ENCODE assay signal across 16 cellular contexts in genomic region chr9:136854113-136854841, GRCh38. TPM values are rescaled to one million over a fixed set of nuclear protein-coding genes. Genes with fewer than 3 reads are reported as not detected.
A peak's percentile ranks its signal among the peaks of the same experiment; 100 is the strongest.
DNase-seq lines count a peak whose midpoint lies in the region; ATAC-seq and TF ChIP-seq lines count a peak whose summit lies in the region.
"Had no signal": no experiment of that assay in that cellular context is flagged by ENCODE, and none has a peak within 500 bp of the region (broad histone marks: within the 10 kb centered on the region; RNA-seq: fewer than 3 reads in every experiment).

No MANE protein-coding gene starts in this region.

- no peak for TF ChIP-seq POLR2A in Peyer's patch (IDR thresholded peaks at IDR 0.05)

- ATAC-seq in left lobe of liver (no peak), lower lobe of right lung (no peak)
- ATAC-seq: GM23338 had no signal

- TF ChIP-seq CTCF in BE2C (IDR thresholded peaks at IDR 0.05; ENCODE audit: low read depth, low read length) = no peak
- TF ChIP-seq CTCF in Peyer's patch (IDR thresholded peaks at IDR 0.05) = no peak
- no peak for TF ChIP-seq CTCF in lower lobe of right lung (IDR thresholded peaks at IDR 0.05)

- DNase-seq in BE2C (peak; percentile 17), Peyer's patch (peak in 2 of 3 donors; percentile 48 to 50), left lobe of liver (ENCODE audit: low spot score) (peak; percentile 49), NCI-H1092 (lab: John Stamatoyannopoulos, UW) (no peak), lower lobe of right lung (no peak)
- DNase-seq in stimulated activated CD4-positive, alpha-beta T cell treated with anti-CD3 and anti-CD28 coated beads, Interleukin-4, amount 100 ng/mL, for 4 hours = no peak
- DNase-seq: amniotic stem cell, hippocampal formation, NCI-H1105 treated with DMSO at 0.1 percent for 48 hours, NCI-H774, thyroid gland had no signal

- H3K27me3 ChIP-seq in BE2C = no peaks in the 10 kb centered on the region
- H3K27me3 ChIP-seq in Peyer's patch = no peaks in the 10 kb centered on the region
- no peaks in the 10 kb centered on the region for H3K27me3 ChIP-seq in lower lobe of right lung (ENCODE audit: low read depth)
- H3K27me3 ChIP-seq: thyroid gland had no signal

- H3K27ac ChIP-seq in Peyer's patch (no peak overlapping the region), lower lobe of right lung (no peak overlapping the region)
- H3K27ac ChIP-seq: HL-60, KMS-11, parathyroid adenoma, thyroid gland had no signal

- H3K4me1 ChIP-seq in BE2C = peaks cover 20% of the 10 kb centered on the region
- peaks cover 7 to 51% (median 16%) of the 10 kb centered on the region in 4 donors for H3K4me1 ChIP-seq in Peyer's patch
- peaks cover 23% of the 10 kb centered on the region for H3K4me1 ChIP-seq in lower lobe of right lung

- H3K36me3 ChIP-seq in BE2C (peaks cover 25% of the 10 kb centered on the region), Peyer's patch (peaks cover 0 to 11% (median 0%) of the 10 kb centered on the region in 3 donors), lower lobe of right lung (peaks cover 16% of the 10 kb centered on the region)

- H3K4me3 ChIP-seq in BE2C (ENCODE audit: low read depth, low read length) (no peak overlapping the region), Peyer's patch (no peak overlapping the region), lower lobe of right lung (no peak overlapping the region)
- H3K4me3 ChIP-seq: GM23338, smooth muscle cell, thyroid gland had no signal

- intact Hi-C loops in lower lobe of right lung (cut with DNase I) = no loop called here

- H3K9me3 ChIP-seq in BE2C (no peaks in the 10 kb centered on the region), Peyer's patch (no peaks in the 10 kb centered on the region), lower lobe of right lung (no peaks in the 10 kb centered on the region)
- H3K9me3 ChIP-seq: thyroid gland had no signal

RNA-seq across cellular contexts. Expression of gene MAMDC4, which starts 2.1 kb away (rescaled TPM):
- polyA plus RNA-seq in BE2C (2012; ENCODE audit: insufficient read depth, insufficient read length, low read depth) = 4.4 TPM
- total RNA-seq in Peyer's patch = 10 to 100 TPM; 30.8 to 50.4 (median 41.4) TPM
- 28.6 TPM for total RNA-seq in left lobe of liver
- total RNA-seq in lower lobe of right lung = 13.5 TPM

RNA-seq across cellular contexts. Expression of gene PHPT1, which starts 5.1 kb away (rescaled TPM):
- polyA plus RNA-seq in BE2C (2012; ENCODE audit: insufficient read depth, insufficient read length, low read depth) = 544 TPM
- total RNA-seq in Peyer's patch (100 to 1,000 TPM in 2 of 4 donors, 10 to 100 TPM in 2; 66.0 to 120 (median 96.5) TPM), left lobe of liver (58.2 TPM), lower lobe of right lung (93.6 TPM)

RNA-seq across cellular contexts. Expression of gene EDF1, which starts 11.8 kb away (rescaled TPM):
- 1,797 TPM for polyA plus RNA-seq in BE2C (2012; ENCODE audit: insufficient read depth, insufficient read length, low read depth)
- total RNA-seq in Peyer's patch (100 to 1,000 TPM; 299 to 676 (median 475) TPM), left lobe of liver (232 TPM), lower lobe of right lung (230 TPM)

RNA-seq across cellular contexts. Expression of gene AJM1, which starts 12.0 kb away (rescaled TPM):
- polyA plus RNA-seq in BE2C (2012; ENCODE audit: insufficient read depth, insufficient read length, low read depth) = 37.9 TPM
- total RNA-seq in Peyer's patch = 10 to 100 TPM in 2 of 4 donors, 1 to 10 TPM in 2; 4.1 to 17.4 (median 9.2) TPM
- 4.1 TPM for total RNA-seq in left lobe of liver
- 3.5 TPM for total RNA-seq in lower lobe of right lung

RNA-seq across cellular contexts. Expression of gene TRAF2, which starts 32.0 kb away (rescaled TPM):
- 26.8 TPM for polyA plus RNA-seq in BE2C (2012; ENCODE audit: insufficient read depth, insufficient read length, low read depth)
- total RNA-seq in Peyer's patch (10 to 100 TPM; 17.5 to 75.1 (median 22.2) TPM), left lobe of liver (7.4 TPM), lower lobe of right lung (16.5 TPM)

Comparison
In these comparisons a context has a peak if more than half of its experiments do, and no peak if none do; other contexts are left out.
1. DNase-seq: peak in BE2C (single experiment), Peyer's patch (2 of 3) and left lobe of liver (single experiment); none in NCI-H1092 (single experiment), stimulated activated CD4-positive, alpha-beta T cell treated with anti-CD3 and anti-CD28 coated beads, Interleukin-4, amount 100 ng/mL, for 4 hours (0 of 2) and lower lobe of right lung (single experiment).